Comparison of ENCODE assay signal across 11 cellular contexts in genomic region chr1:71068325-71069240, GRCh38. TPM values are rescaled to one million over a fixed set of nuclear protein-coding genes. Genes with fewer than 3 reads are reported as not detected.
DNase-seq lines count a peak whose midpoint lies in the region; ATAC-seq lines count a peak whose summit lies in the region.
"Had no signal": no experiment of that assay in that cellular context is flagged by ENCODE, and none has a peak within 500 bp of the region (broad histone marks: within the 10 kb centered on the region; RNA-seq: fewer than 3 reads in every experiment).

No MANE protein-coding gene starts in this region.

- ATAC-seq in GM18508 (IDR thresholded peaks at IDR 0.05; ENCODE audit: insufficient read depth, unreplicated experiment) (peak; percentile 56), GM21367 (IDR thresholded peaks at IDR 0.05; ENCODE audit: unreplicated experiment) (peak; percentile 88), HG03097 (IDR thresholded peaks at IDR 0.05; ENCODE audit: low FRiP score, unreplicated experiment) (peak; percentile 61), sciatic nerve (no peak)
- ATAC-seq in activated CD8-positive, alpha-beta T cell treated with anti-CD3 and anti-CD28 coated beads, Interleukin-2, amount 10 ng/mL, durations not matched to agents 7 days and 5 days, result peak; percentile 86

- H3K27me3 Mint-ChIP-seq in activated CD8-positive, alpha-beta T cell treated with anti-CD3 and anti-CD28 coated beads, Interleukin-2, amount 10 ng/mL, durations not matched to agents 7 days and 5 days (ENCODE audit: low read depth), result no peaks in the 10 kb centered on the region

- CTCF ChIA-PET in activated CD8-positive, alpha-beta T cell treated with anti-CD3 and anti-CD28 coated beads, Interleukin-2, amount 10 ng/mL, durations not matched to agents 7 days and 5 days (lab: Charles Lee), result no interaction called here

- intact Hi-C loops in sciatic nerve (cut with DNase I), result no loop called here

- peaks cover 58% of the 10 kb centered on the region for H3K36me3 Mint-ChIP-seq in activated CD8-positive, alpha-beta T cell treated with anti-CD3 and anti-CD28 coated beads, Interleukin-2, amount 10 ng/mL, durations not matched to agents 7 days and 5 days (ENCODE audit: low read depth)

- peak overlapping the region; percentile 86 for H3K27ac Mint-ChIP-seq in activated CD8-positive, alpha-beta T cell treated with anti-CD3 and anti-CD28 coated beads, Interleukin-2, amount 10 ng/mL, durations not matched to agents 7 days and 5 days

- no peak for DNase-seq in activated CD8-positive, alpha-beta T cell treated with anti-CD3 and anti-CD28 coated beads, Interleukin-2, amount 10 ng/mL, durations not matched to agents 7 days and 5 days
- DNase-seq in SIG-M5 treated with dmso at 0.1 percent for 504 hours (lab: John Stamatoyannopoulos, UW; ENCODE audit: unreplicated experiment), result no peak
- DNase-seq in sciatic nerve (ENCODE audit: low spot score), result no peak
- no peak for DNase-seq in HT-29 (ENCODE audit: low spot score)
- no peak for DNase-seq in GOT3 (lab: John Stamatoyannopoulos, UW)
- DNase-seq: activated CD4-positive, alpha-beta T cell treated with anti-CD3 and anti-CD28 coated beads for 48 hours; midbrain; OCI-M1 had no signal

- H3K9me3 Mint-ChIP-seq in activated CD8-positive, alpha-beta T cell treated with anti-CD3 and anti-CD28 coated beads, Interleukin-2, amount 10 ng/mL, durations not matched to agents 7 days and 5 days (ENCODE audit: insufficient read depth), result no peaks in the 10 kb centered on the region

- POLR2A ChIA-PET in activated CD8-positive, alpha-beta T cell treated with anti-CD3 and anti-CD28 coated beads, Interleukin-2, amount 10 ng/mL, durations not matched to agents 7 days and 5 days (lab: Charles Lee), result interaction anchor here (0.9 kb wide), 1 partner anchor 12 kb away, joined by 4 read pairs; the partner anchor contains the start of gene ZRANB2

- H3K4me1 Mint-ChIP-seq in activated CD8-positive, alpha-beta T cell treated with anti-CD3 and anti-CD28 coated beads, Interleukin-2, amount 10 ng/mL, durations not matched to agents 7 days and 5 days (ENCODE audit: low read depth), result peaks cover 19% of the 10 kb centered on the region

- peak overlapping the region; percentile 25 for H3K4me3 Mint-ChIP-seq in activated CD8-positive, alpha-beta T cell treated with anti-CD3 and anti-CD28 coated beads, Interleukin-2, amount 10 ng/mL, durations not matched to agents 7 days and 5 days

RNA-seq across cellular contexts. Expression of gene ZRANB2, which starts 12.3 kb away (rescaled TPM):
- 10 to 100 TPM; 95.9 to 98.6 TPM for total RNA-seq in activated CD8-positive, alpha-beta T cell treated with anti-CD3 and anti-CD28 coated beads, Interleukin-2, amount 10 ng/mL, durations not matched to agents 7 days and 5 days
- 119 TPM for total RNA-seq in sciatic nerve
- total RNA-seq in HT-29 (2014; rRNA removed; shearing (Covaris generic)), result 16.3 and 18.0 TPM in 2 replicates

RNA-seq across cellular contexts. Expression of gene PTGER3, which starts 21.0 kb away (rescaled TPM):
- 1 to 10 TPM; 2.8 to 3.4 TPM for total RNA-seq in activated CD8-positive, alpha-beta T cell treated with anti-CD3 and anti-CD28 coated beads, Interleukin-2, amount 10 ng/mL, durations not matched to agents 7 days and 5 days
- total RNA-seq in sciatic nerve, result 4.4 TPM
- not detected in 2 replicates for total RNA-seq in HT-29 (2014; rRNA removed; shearing (Covaris generic))
